In the genomic region with DNA sequence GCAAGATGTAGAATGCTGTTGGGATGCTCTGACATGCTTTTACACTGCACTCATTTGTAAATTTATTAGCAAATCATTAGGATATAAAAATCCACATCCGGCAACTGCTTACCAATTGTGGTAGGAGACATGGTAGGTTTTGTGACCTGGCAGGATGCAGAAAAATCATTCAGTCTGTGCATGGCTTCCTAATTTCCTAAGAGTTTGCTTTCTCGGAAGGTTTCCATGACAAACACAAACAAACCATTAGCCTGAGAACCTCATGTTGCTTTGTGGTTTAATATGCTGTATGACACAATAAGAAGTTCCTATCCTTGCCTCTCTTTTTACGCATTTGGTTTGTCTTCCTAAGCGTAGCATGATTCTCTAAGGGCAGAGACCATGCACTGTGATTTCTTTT, we compare ENCODE assay signal across 1 cellular context.
TF ChIP-seq lines count a peak whose summit lies in the region.

No MANE protein-coding gene starts in this region.

TF ChIP-seq in HEK293, 187 proteins besides CTCF, POLR2A, EP300 and RAD21 (continued from another document):
- TF ChIP-seq KLF17 (tag by site-specific recombination; IDR thresholded peaks at IDR 0.05) (0 out of 2 replicates have a peak, but pooled peaks have one; percentile 34), OSR2 (tag by site-specific recombination; IDR thresholded peaks at IDR 0.05) (peak; percentile 59; the same call in 1 of the 2 replicates), ZSCAN16 (tag by site-specific recombination; IDR thresholded peaks at IDR 0.05) (no peak), ZBTB21 (tag by site-specific recombination; IDR thresholded peaks at IDR 0.05) (peak; percentile 58; the same call in 1 of the 2 replicates), ZNF10 (tag by site-specific recombination; IDR thresholded peaks at IDR 0.05) (peak; percentile 89)
- TF ChIP-seq, protein P1, sequence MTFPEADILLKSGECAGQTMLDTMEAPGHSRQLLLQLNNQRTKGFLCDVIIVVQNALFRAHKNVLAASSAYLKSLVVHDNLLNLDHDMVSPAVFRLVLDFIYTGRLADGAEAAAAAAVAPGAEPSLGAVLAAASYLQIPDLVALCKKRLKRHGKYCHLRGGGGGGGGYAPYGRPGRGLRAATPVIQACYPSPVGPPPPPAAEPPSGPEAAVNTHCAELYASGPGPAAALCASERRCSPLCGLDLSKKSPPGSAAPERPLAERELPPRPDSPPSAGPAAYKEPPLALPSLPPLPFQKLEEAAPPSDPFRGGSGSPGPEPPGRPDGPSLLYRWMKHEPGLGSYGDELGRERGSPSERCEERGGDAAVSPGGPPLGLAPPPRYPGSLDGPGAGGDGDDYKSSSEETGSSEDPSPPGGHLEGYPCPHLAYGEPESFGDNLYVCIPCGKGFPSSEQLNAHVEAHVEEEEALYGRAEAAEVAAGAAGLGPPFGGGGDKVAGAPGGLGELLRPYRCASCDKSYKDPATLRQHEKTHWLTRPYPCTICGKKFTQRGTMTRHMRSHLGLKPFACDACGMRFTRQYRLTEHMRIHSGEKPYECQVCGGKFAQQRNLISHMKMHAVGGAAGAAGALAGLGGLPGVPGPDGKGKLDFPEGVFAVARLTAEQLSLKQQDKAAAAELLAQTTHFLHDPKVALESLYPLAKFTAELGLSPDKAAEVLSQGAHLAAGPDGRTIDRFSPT (tag by site-specific recombination; IDR thresholded peaks at IDR 0.05): 0 out of 2 replicates have a peak, but pooled peaks have one; percentile 23
- TF ChIP-seq, protein P2, sequence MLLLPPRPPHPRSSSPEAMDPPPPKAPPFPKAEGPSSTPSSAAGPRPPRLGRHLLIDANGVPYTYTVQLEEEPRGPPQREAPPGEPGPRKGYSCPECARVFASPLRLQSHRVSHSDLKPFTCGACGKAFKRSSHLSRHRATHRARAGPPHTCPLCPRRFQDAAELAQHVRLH (tag by site-specific recombination; IDR thresholded peaks at IDR 0.05): no peak
- TF ChIP-seq, protein P3, sequence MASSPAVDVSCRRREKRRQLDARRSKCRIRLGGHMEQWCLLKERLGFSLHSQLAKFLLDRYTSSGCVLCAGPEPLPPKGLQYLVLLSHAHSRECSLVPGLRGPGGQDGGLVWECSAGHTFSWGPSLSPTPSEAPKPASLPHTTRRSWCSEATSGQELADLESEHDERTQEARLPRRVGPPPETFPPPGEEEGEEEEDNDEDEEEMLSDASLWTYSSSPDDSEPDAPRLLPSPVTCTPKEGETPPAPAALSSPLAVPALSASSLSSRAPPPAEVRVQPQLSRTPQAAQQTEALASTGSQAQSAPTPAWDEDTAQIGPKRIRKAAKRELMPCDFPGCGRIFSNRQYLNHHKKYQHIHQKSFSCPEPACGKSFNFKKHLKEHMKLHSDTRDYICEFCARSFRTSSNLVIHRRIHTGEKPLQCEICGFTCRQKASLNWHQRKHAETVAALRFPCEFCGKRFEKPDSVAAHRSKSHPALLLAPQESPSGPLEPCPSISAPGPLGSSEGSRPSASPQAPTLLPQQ (tag by site-specific recombination; IDR thresholded peaks at IDR 0.05): no peak
